1 cellular context compared by ENCODE assay signal in genomic region chr11:78188809-78189724, GRCh38.
A peak's percentile ranks its signal among the peaks of the same experiment; 100 is the strongest.
TF ChIP-seq lines count a peak whose summit lies in the region.

A gene with protein sequence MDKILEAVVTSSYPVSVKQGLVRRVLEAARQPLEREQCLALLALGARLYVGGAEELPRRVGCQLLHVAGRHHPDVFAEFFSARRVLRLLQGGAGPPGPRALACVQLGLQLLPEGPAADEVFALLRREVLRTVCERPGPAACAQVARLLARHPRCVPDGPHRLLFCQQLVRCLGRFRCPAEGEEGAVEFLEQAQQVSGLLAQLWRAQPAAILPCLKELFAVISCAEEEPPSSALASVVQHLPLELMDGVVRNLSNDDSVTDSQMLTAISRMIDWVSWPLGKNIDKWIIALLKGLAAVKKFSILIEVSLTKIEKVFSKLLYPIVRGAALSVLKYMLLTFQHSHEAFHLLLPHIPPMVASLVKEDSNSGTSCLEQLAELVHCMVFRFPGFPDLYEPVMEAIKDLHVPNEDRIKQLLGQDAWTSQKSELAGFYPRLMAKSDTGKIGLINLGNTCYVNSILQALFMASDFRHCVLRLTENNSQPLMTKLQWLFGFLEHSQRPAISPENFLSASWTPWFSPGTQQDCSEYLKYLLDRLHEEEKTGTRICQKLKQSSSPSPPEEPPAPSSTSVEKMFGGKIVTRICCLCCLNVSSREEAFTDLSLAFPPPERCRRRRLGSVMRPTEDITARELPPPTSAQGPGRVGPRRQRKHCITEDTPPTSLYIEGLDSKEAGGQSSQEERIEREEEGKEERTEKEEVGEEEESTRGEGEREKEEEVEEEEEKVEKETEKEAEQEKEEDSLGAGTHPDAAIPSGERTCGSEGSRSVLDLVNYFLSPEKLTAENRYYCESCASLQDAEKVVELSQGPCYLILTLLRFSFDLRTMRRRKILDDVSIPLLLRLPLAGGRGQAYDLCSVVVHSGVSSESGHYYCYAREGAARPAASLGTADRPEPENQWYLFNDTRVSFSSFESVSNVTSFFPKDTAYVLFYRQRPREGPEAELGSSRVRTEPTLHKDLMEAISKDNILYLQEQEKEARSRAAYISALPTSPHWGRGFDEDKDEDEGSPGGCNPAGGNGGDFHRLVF (plus strand): TSS chr11:78188919. CDS start chr11:78196246, 7,327 bp downstream.

TF ChIP-seq in K562, 482 proteins besides CTCF, POLR2A, EP300 and RAD21 (continued from another document and continues in another):
- TF ChIP-seq, protein P1, sequence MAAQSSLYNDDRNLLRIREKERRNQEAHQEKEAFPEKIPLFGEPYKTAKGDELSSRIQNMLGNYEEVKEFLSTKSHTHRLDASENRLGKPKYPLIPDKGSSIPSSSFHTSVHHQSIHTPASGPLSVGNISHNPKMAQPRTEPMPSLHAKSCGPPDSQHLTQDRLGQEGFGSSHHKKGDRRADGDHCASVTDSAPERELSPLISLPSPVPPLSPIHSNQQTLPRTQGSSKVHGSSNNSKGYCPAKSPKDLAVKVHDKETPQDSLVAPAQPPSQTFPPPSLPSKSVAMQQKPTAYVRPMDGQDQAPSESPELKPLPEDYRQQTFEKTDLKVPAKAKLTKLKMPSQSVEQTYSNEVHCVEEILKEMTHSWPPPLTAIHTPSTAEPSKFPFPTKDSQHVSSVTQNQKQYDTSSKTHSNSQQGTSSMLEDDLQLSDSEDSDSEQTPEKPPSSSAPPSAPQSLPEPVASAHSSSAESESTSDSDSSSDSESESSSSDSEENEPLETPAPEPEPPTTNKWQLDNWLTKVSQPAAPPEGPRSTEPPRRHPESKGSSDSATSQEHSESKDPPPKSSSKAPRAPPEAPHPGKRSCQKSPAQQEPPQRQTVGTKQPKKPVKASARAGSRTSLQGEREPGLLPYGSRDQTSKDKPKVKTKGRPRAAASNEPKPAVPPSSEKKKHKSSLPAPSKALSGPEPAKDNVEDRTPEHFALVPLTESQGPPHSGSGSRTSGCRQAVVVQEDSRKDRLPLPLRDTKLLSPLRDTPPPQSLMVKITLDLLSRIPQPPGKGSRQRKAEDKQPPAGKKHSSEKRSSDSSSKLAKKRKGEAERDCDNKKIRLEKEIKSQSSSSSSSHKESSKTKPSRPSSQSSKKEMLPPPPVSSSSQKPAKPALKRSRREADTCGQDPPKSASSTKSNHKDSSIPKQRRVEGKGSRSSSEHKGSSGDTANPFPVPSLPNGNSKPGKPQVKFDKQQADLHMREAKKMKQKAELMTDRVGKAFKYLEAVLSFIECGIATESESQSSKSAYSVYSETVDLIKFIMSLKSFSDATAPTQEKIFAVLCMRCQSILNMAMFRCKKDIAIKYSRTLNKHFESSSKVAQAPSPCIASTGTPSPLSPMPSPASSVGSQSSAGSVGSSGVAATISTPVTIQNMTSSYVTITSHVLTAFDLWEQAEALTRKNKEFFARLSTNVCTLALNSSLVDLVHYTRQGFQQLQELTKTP (IDR thresholded peaks at IDR 0.05; ENCODE audit: low read depth in 1 of 2, partially characterized antibody in 2 of 2), result no peak
- TF ChIP-seq SRF (CRISPR knock-in tag; IDR thresholded peaks at IDR 0.05) (no peak), ARNT (IDR thresholded peaks at IDR 0.05) (no peak), ZNF174 (CRISPR knock-in tag; IDR thresholded peaks at IDR 0.05) (no peak), ZBTB8A (IDR thresholded peaks at IDR 0.05; ENCODE audit: partially characterized antibody) (no peak), DMBX1 (CRISPR knock-in tag; IDR thresholded peaks at IDR 0.05; ENCODE audit: borderline replicate concordance) (no peak), POLR2AphosphoS2 (IDR thresholded peaks at IDR 0.05; ENCODE audit: low read length) (no peak), SMC3 (conservative IDR thresholded peaks at IDR 0.05; ENCODE audit: insufficient read depth, low read depth, low read length) (no peak), ZBTB12 (CRISPR knock-in tag; IDR thresholded peaks at IDR 0.05) (no peak), KDM1A (IDR thresholded peaks at IDR 0.05) (peak; percentile 12 to 60; a peak in 3 of 4 replicates), KLF6 (CRISPR knock-in tag; IDR thresholded peaks at IDR 0.05; ENCODE audit: borderline replicate concordance) (no peak), ATF1 (CRISPR knock-in tag; IDR thresholded peaks at IDR 0.05) (no peak), ATF1 (tag; IDR thresholded peaks at IDR 0.05) (peak; percentile 78; the same call in 1 of the 2 replicates), MTA2 (IDR thresholded peaks at IDR 0.05; ENCODE audit: low read depth) (no peak), RFX5 (IDR thresholded peaks at IDR 0.05; ENCODE audit: low read depth, low read length) (no peak), HNRNPK (IDR thresholded peaks at IDR 0.05; ENCODE audit: low read depth, low read length, poor library complexity, severe bottlenecking) (no peak), ZBTB1 (CRISPR knock-in tag; IDR thresholded peaks at IDR 0.05; ENCODE audit: borderline replicate concordance, low read depth) (no peak), ZNF253 (CRISPR knock-in tag; conservative IDR thresholded peaks at IDR 0.05) (no peak), ZFPM2 (CRISPR knock-in tag; IDR thresholded peaks at IDR 0.05) (no peak), ZNF274 (IDR thresholded peaks at IDR 0.05; ENCODE audit: borderline replicate concordance, low read depth, low read length) (no peak), IFI16 (CRISPR knock-in tag; IDR thresholded peaks at IDR 0.05) (no peak), PHB2 (IDR thresholded peaks at IDR 0.05; ENCODE audit: low read depth) (no peak), MYC (IDR thresholded peaks at IDR 0.05; ENCODE audit: low read depth, low read length) (no peak), MYC (CRISPR knock-in tag; IDR thresholded peaks at IDR 0.05; ENCODE audit: borderline replicate concordance, low read depth) (no peak), U2AF1 (optimal IDR thresholded peaks at IDR 0.05; ENCODE audit: low read depth, low read length) (peak; percentile 8), FOXA1 (IDR thresholded peaks at IDR 0.05; ENCODE audit: borderline replicate concordance) (no peak), MCM7 (IDR thresholded peaks at IDR 0.05) (no peak), PHF21A (IDR thresholded peaks at IDR 0.05; ENCODE audit: borderline replicate concordance, low read depth) (no peak), PRPF4 (IDR thresholded peaks at IDR 0.05; ENCODE audit: insufficient read depth, low read depth, low read length, poor library complexity, severe bottlenecking) (no peak), ZFP30 (CRISPR knock-in tag; IDR thresholded peaks at IDR 0.05; ENCODE audit: borderline replicate concordance) (no peak), ZNF717 (CRISPR knock-in tag; IDR thresholded peaks at IDR 0.05) (no peak), DPF2 (IDR thresholded peaks at IDR 0.05) (no peak), HNRNPH1 (optimal IDR thresholded peaks at IDR 0.05; ENCODE audit: low read depth, low read length) (no peak)
- TF ChIP-seq, protein P2, sequence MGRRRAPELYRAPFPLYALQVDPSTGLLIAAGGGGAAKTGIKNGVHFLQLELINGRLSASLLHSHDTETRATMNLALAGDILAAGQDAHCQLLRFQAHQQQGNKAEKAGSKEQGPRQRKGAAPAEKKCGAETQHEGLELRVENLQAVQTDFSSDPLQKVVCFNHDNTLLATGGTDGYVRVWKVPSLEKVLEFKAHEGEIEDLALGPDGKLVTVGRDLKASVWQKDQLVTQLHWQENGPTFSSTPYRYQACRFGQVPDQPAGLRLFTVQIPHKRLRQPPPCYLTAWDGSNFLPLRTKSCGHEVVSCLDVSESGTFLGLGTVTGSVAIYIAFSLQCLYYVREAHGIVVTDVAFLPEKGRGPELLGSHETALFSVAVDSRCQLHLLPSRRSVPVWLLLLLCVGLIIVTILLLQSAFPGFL (CRISPR knock-in tag; IDR thresholded peaks at IDR 0.05), result no peak
- TF ChIP-seq, protein P3, sequence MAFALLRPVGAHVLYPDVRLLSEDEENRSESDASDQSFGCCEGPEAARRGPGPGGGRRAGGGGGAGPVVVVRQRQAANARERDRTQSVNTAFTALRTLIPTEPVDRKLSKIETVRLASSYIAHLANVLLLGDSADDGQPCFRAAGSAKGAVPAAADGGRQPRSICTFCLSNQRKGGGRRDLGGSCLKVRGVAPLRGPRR (CRISPR knock-in tag; IDR thresholded peaks at IDR 0.05), result no peak
- TF ChIP-seq, protein P4, sequence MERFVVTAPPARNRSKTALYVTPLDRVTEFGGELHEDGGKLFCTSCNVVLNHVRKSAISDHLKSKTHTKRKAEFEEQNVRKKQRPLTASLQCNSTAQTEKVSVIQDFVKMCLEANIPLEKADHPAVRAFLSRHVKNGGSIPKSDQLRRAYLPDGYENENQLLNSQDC (CRISPR knock-in tag; IDR thresholded peaks at IDR 0.05), result no peak
- TF ChIP-seq, protein P5, sequence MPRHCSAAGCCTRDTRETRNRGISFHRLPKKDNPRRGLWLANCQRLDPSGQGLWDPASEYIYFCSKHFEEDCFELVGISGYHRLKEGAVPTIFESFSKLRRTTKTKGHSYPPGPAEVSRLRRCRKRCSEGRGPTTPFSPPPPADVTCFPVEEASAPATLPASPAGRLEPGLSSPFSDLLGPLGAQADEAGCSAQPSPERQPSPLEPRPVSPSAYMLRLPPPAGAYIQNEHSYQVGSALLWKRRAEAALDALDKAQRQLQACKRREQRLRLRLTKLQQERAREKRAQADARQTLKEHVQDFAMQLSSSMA (CRISPR knock-in tag; IDR thresholded peaks at IDR 0.05), result no peak
- TF ChIP-seq, protein P6, sequence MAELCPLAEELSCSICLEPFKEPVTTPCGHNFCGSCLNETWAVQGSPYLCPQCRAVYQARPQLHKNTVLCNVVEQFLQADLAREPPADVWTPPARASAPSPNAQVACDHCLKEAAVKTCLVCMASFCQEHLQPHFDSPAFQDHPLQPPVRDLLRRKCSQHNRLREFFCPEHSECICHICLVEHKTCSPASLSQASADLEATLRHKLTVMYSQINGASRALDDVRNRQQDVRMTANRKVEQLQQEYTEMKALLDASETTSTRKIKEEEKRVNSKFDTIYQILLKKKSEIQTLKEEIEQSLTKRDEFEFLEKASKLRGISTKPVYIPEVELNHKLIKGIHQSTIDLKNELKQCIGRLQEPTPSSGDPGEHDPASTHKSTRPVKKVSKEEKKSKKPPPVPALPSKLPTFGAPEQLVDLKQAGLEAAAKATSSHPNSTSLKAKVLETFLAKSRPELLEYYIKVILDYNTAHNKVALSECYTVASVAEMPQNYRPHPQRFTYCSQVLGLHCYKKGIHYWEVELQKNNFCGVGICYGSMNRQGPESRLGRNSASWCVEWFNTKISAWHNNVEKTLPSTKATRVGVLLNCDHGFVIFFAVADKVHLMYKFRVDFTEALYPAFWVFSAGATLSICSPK (IDR thresholded peaks at IDR 0.05; ENCODE audit: borderline replicate concordance), result no peak
- TF ChIP-seq, protein P7, sequence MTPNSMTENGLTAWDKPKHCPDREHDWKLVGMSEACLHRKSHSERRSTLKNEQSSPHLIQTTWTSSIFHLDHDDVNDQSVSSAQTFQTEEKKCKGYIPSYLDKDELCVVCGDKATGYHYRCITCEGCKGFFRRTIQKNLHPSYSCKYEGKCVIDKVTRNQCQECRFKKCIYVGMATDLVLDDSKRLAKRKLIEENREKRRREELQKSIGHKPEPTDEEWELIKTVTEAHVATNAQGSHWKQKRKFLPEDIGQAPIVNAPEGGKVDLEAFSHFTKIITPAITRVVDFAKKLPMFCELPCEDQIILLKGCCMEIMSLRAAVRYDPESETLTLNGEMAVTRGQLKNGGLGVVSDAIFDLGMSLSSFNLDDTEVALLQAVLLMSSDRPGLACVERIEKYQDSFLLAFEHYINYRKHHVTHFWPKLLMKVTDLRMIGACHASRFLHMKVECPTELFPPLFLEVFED (CRISPR knock-in tag; conservative IDR thresholded peaks at IDR 0.05), result no peak
- TF ChIP-seq, protein P8, sequence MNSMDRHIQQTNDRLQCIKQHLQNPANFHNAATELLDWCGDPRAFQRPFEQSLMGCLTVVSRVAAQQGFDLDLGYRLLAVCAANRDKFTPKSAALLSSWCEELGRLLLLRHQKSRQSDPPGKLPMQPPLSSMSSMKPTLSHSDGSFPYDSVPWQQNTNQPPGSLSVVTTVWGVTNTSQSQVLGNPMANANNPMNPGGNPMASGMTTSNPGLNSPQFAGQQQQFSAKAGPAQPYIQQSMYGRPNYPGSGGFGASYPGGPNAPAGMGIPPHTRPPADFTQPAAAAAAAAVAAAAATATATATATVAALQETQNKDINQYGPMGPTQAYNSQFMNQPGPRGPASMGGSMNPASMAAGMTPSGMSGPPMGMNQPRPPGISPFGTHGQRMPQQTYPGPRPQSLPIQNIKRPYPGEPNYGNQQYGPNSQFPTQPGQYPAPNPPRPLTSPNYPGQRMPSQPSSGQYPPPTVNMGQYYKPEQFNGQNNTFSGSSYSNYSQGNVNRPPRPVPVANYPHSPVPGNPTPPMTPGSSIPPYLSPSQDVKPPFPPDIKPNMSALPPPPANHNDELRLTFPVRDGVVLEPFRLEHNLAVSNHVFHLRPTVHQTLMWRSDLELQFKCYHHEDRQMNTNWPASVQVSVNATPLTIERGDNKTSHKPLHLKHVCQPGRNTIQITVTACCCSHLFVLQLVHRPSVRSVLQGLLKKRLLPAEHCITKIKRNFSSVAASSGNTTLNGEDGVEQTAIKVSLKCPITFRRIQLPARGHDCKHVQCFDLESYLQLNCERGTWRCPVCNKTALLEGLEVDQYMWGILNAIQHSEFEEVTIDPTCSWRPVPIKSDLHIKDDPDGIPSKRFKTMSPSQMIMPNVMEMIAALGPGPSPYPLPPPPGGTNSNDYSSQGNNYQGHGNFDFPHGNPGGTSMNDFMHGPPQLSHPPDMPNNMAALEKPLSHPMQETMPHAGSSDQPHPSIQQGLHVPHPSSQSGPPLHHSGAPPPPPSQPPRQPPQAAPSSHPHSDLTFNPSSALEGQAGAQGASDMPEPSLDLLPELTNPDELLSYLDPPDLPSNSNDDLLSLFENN (IDR thresholded peaks at IDR 0.05; ENCODE audit: low read depth in 2 of 2, low read length in 2 of 2), result no peak
- TF ChIP-seq, protein P9, sequence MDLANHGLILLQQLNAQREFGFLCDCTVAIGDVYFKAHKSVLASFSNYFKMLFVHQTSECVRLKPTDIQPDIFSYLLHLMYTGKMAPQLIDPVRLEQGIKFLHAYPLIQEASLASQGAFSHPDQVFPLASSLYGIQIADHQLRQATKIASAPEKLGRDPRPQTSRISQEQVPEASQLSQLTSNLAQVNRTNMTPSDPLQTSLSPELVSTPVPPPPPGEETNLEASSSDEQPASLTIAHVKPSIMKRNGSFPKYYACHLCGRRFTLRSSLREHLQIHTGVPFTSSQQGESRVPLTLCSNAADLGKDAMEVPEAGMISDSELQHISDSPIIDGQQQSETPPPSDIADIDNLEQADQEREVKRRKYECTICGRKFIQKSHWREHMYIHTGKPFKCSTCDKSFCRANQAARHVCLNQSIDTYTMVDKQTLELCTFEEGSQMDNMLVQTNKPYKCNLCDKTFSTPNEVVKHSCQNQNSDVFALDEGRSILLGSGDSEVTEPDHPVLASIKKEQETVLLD (IDR thresholded peaks at IDR 0.05), result no peak
- TF ChIP-seq, protein P10, sequence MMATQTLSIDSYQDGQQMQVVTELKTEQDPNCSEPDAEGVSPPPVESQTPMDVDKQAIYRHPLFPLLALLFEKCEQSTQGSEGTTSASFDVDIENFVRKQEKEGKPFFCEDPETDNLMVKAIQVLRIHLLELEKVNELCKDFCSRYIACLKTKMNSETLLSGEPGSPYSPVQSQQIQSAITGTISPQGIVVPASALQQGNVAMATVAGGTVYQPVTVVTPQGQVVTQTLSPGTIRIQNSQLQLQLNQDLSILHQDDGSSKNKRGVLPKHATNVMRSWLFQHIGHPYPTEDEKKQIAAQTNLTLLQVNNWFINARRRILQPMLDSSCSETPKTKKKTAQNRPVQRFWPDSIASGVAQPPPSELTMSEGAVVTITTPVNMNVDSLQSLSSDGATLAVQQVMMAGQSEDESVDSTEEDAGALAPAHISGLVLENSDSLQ (IDR thresholded peaks at IDR 0.05), result peak; percentile 91
